2 cellular contexts compared by ENCODE assay signal in the genomic region with DNA sequence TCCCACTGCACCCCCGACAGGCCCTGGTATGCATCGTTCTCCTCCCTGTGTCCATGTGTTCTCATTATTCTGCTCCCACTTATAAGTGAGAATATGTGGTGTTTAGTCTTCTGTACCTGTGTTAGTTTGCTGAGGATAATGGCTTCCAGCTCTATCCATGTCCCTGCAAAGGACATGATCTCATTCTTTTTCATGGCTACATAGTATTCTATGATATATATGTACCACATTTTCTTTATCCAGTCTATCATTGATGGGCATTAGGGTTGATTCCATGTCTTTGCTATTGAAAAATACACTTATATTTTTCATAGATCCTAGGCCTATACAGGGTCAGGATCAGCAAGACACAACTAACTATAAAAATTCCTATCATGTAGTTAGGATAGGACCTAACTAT.
A peak's percentile ranks its signal among the peaks of the same experiment; 100 is the strongest.
ATAC-seq and TF ChIP-seq lines count a peak whose summit lies in the region.
"Not testable (repeated sequence)": the region's sequence is repeated elsewhere in the genome, so short reads cannot be mapped to it uniquely, and the experiment has no call there.

No MANE protein-coding gene starts in this region.

- not testable (repeated sequence) for ATAC-seq in SK-N-SH treated with all-trans-retinoic acid at 6 μM for 48 hours

- CTCF ChIA-PET in HEK293 (lab: Yijun Ruan, JAX), result not testable (repeated sequence)

- H3K9me3 ChIP-seq in HEK293 (ENCODE audit: control insufficient read depth, insufficient read depth, low read depth, low read length), result not testable (repeated sequence)

- H3K27ac ChIP-seq in HEK293 (ENCODE audit: extremely low read depth, low read depth, low read length), result not testable (repeated sequence)

- H3K4me3 ChIP-seq in HEK293 (ENCODE audit: low read depth, low read length), result not testable (repeated sequence)

- not testable (repeated sequence) for H3K36me3 ChIP-seq in HEK293 (ENCODE audit: control insufficient read depth in 2 of 2, insufficient read depth in 1 of 2, low read length in 2 of 2)

- not testable (repeated sequence) for H3K4me1 ChIP-seq in HEK293 (ENCODE audit: control insufficient read depth, insufficient read depth, low read length)

- TF ChIP-seq CTCF in HEK293 (tag by site-specific recombination; IDR thresholded peaks at IDR 0.05), result not testable (repeated sequence)

- POLR2A ChIA-PET in HEK293 (lab: Yijun Ruan, JAX), result not testable (repeated sequence)

TF ChIP-seq in HEK293, 187 proteins besides CTCF, POLR2A, EP300 and RAD21:
- TF ChIP-seq ZNF146 (tag by site-specific recombination; IDR thresholded peaks at IDR 0.05), result peak; percentile 67

TF ChIP-seq in SK-N-SH treated with all-trans-retinoic acid at 6 μM for 48 hours, 23 proteins besides CTCF, POLR2A, EP300 and RAD21:
- TF ChIP-seq ZNF8 (CRISPR knock-in tag; IDR thresholded peaks at IDR 0.05), result peak; percentile 63
TF ChIP-seq in SK-N-SH treated with all-trans-retinoic acid at 6 μM for 48 hours: peak in this region for 1; not testable (repeated sequence) for 22.
